8 cellular contexts compared by ENCODE assay signal in the genomic region with DNA sequence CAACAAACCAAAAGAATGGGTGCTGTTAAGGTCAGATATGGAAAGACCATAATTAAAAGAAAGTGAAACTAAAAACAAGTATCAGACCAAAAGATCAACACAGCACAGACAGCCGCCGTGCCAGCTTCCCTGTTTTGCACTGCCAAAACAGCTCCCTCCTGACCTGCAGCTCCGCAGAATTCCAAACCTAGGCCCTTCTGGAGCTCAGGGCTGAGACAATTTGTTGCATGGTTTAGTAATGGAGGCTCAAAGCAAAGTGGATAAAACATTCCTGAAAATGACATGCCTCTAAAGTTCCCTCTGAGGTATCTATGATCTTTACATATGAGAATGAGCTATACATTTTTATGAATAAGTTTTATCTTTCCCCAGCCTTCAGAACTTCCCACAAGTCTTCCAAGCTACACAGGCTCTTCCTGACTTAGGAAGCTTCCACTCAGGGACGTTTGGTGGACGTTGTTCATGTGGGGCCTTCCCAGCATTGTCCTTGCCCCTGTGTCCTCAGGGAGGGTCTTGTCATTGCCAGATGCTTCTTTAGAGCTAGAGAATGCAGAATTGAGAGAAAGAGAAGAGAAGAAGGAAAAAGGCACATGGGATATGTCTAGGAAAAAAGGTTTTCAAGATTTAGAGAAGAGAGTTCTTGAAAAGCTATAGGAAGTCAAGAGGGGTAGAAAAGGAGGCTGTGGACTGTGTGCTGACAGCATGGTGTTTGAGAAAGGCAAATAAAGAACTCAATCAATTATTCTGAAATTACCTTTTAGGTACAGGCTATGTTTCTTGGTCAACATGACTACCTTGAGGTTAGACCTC. TPM values are rescaled to one million over a fixed set of nuclear protein-coding genes. Genes with fewer than 3 reads are reported as not detected.
DNase-seq lines count a peak whose midpoint lies in the region; ATAC-seq and TF ChIP-seq lines count a peak whose summit lies in the region.

No MANE protein-coding gene starts in this region.

- ATAC-seq in GM18498 (IDR thresholded peaks at IDR 0.05; ENCODE audit: unreplicated experiment) (peak; percentile 91), HG02588 (IDR thresholded peaks at IDR 0.05; ENCODE audit: unreplicated experiment) (peak; percentile 88)
- peak; percentile 67 to 71 for ATAC-seq in activated T-cell treated with anti-CD3 and anti-CD28 coated beads, Interleukin-2, amount 50 U/mL, for 72 hours (replicated peaks in 1 of 2)

- H3K4me1 Mint-ChIP-seq in activated T-cell treated with anti-CD3 and anti-CD28 coated beads, Interleukin-2, amount 50 U/mL, for 72 hours (ENCODE audit: low read depth), result peaks cover 21% of the 10 kb centered on the region

- DNase-seq in NCI-H2029 (lab: John Stamatoyannopoulos, UW), result peak; percentile 57
- peak; percentile 30 to 45 for DNase-seq in activated T-cell treated with anti-CD3 and anti-CD28 coated beads, Interleukin-2, amount 50 U/mL, for 72 hours
- DNase-seq in foreskin fibroblast, result peak in 1 of 2 donors; percentile 48
- peak; percentile 67 for DNase-seq in pons (ENCODE audit: low spot score)
- no peak for DNase-seq in NCI-H510A treated with DMSO at 0.1 percent for 48 hours (lab: John Stamatoyannopoulos, UW)
- DNase-seq in iPS-NIHi7 (ENCODE audit: extremely low spot score), result no peak

- no peak for TF ChIP-seq CTCF in foreskin fibroblast (IDR thresholded peaks at IDR 0.05; ENCODE audit: low read depth, low read length)

- H3K36me3 Mint-ChIP-seq in activated T-cell treated with anti-CD3 and anti-CD28 coated beads, Interleukin-2, amount 50 U/mL, for 72 hours (ENCODE audit: insufficient read depth in 2 of 2), result no peaks in the 10 kb centered on the region

- H3K27me3 Mint-ChIP-seq in activated T-cell treated with anti-CD3 and anti-CD28 coated beads, Interleukin-2, amount 50 U/mL, for 72 hours (ENCODE audit: low read depth), result no peaks in the 10 kb centered on the region

- H3K9me3 Mint-ChIP-seq in activated T-cell treated with anti-CD3 and anti-CD28 coated beads, Interleukin-2, amount 50 U/mL, for 72 hours, result peaks cover 0 to 4% of the 10 kb centered on the region in 2 donors

- peak overlapping the region; percentile 0 to 16 for H3K4me3 ChIP-seq in foreskin fibroblast (ENCODE audit: low read depth in 1 of 2, low read length in 2 of 2)

- peak overlapping the region; percentile 93 for H3K27ac Mint-ChIP-seq in activated T-cell treated with anti-CD3 and anti-CD28 coated beads, Interleukin-2, amount 50 U/mL, for 72 hours

- peak overlapping the region; percentile 81 to 84 for H3K4me3 Mint-ChIP-seq in activated T-cell treated with anti-CD3 and anti-CD28 coated beads, Interleukin-2, amount 50 U/mL, for 72 hours

RNA-seq across cellular contexts. Expression of a gene that starts 28.4 kb away (rescaled TPM):
- 10 to 100 TPM; 13.5 to 17.5 TPM for total RNA-seq in activated T-cell treated with anti-CD3 and anti-CD28 coated beads, Interleukin-2, amount 50 U/mL, for 72 hours

Comparison
In these comparisons a context has a peak if more than half of its experiments do, and no peak if none do; other contexts are left out.
1. DNase-seq: peak in NCI-H2029 (single experiment), activated T-cell treated with anti-CD3 and anti-CD28 coated beads, Interleukin-2, amount 50 U/mL, for 72 hours (2 of 2) and pons (single experiment); none in NCI-H510A treated with DMSO at 0.1 percent for 48 hours (single experiment) and iPS-NIHi7 (single experiment).
2. Peak in every context shown above with its lines, with median percentiles within 50 percentile points of each other: ATAC-seq.